In the genomic region with DNA sequence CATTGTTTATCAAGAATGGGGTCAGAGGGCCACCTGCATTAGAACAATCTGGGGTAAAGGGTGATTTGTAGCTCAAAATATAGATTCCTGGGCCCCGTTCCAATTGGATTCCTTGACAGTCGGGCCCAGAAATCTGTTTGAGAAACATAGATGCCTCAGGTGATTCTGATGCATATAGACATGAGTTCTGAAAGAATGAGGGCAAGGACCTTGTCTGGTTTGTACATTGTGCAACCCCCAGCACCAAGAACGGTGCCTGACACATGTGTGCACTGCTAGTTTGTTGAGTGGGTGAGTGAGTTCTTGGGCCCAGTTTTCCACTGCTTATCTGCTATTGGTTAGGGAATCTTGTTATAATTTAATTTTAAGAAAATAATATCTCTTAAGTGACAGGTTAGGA, we compare ENCODE assay signal across 17 cellular contexts. TPM values are rescaled to one million over a fixed set of nuclear protein-coding genes. Genes with fewer than 3 reads are reported as not detected.
DNase-seq lines count a peak whose midpoint lies in the region; ATAC-seq, FAIRE-seq and TF ChIP-seq lines count a peak whose summit lies in the region.
"Had no signal": no experiment of that assay in that cellular context is flagged by ENCODE, and none has a peak within 500 bp of the region (broad histone marks: within the 10 kb centered on the region; RNA-seq: fewer than 3 reads in every experiment).

No MANE protein-coding gene starts in this region.

- H3K79me2 ChIP-seq in HepG2 (ENCODE audit: insufficient read depth, low read length) (peaks cover 6% of the 10 kb centered on the region), osteoblast (ENCODE audit: insufficient read depth, low read length) (peaks cover 12% of the 10 kb centered on the region)

- peaks cover 34% of the 10 kb centered on the region for H3K4me1 Mint-ChIP-seq in endodermal cell
- H3K4me1 Mint-ChIP-seq in CD8-positive, alpha-beta T cell (ENCODE audit: low read depth), result no peaks in the 10 kb centered on the region
- H3K4me1 Mint-ChIP-seq in activated naive CD4-positive, alpha-beta T cell treated with anti-CD3 and anti-CD28 coated beads for 36 hours (ENCODE audit: low read depth), result no peaks in the 10 kb centered on the region
- H3K4me1 Mint-ChIP-seq: B cell had no signal

- no peaks in the 10 kb centered on the region for H3K9me3 ChIP-seq in HepG2 (ENCODE audit: low read length)
- no peaks in the 10 kb centered on the region for H3K9me3 ChIP-seq in right lobe of liver
- no peaks in the 10 kb centered on the region for H3K9me3 ChIP-seq in endodermal cell (ENCODE audit: control insufficient read depth, low read length)
- no peaks in the 10 kb centered on the region for H3K9me3 ChIP-seq in muscle layer of colon (ENCODE audit: low read length)
- H3K9me3 ChIP-seq in CD8-positive, alpha-beta T cell (ENCODE audit: low read length), result no peaks in the 10 kb centered on the region
- no peaks in the 10 kb centered on the region for H3K9me3 ChIP-seq in osteoblast (ENCODE audit: low read depth, low read length)

- TF ChIP-seq POLR2A in HepG2 (IDR thresholded peaks at IDR 0.05; ENCODE audit: insufficient read depth in 1 of 2, low read depth in 2 of 2, low read length in 2 of 2) (no peak), right lobe of liver (IDR thresholded peaks at IDR 0.05) (no peak)

- H3K4me2 ChIP-seq in HepG2 (ENCODE audit: low read depth, low read length) (no peak overlapping the region), osteoblast (ENCODE audit: insufficient read depth, low read length) (no peak overlapping the region)

- no TSS peak for BruUV-seq in HepG2 (replicated peaks; lab: Mats Ljungman, UMichigan)

- no peaks in the 10 kb centered on the region for H3K27me3 Mint-ChIP-seq in endodermal cell (ENCODE audit: insufficient read depth)
- H3K27me3 Mint-ChIP-seq in CD8-positive, alpha-beta T cell (ENCODE audit: low read depth), result no peaks in the 10 kb centered on the region
- H3K27me3 Mint-ChIP-seq in activated naive CD4-positive, alpha-beta T cell treated with anti-CD3 and anti-CD28 coated beads for 36 hours (ENCODE audit: low read depth), result no peaks in the 10 kb centered on the region
- H3K27me3 Mint-ChIP-seq: CD4-positive, alpha-beta T cell had no signal

- no peaks in the 10 kb centered on the region for H3K36me3 ChIP-seq in HepG2 (replicated peaks in 1 of 2; ENCODE audit: control insufficient read depth in 1 of 2, insufficient read depth in 2 of 2, low read length in 2 of 2)
- H3K36me3 ChIP-seq in right lobe of liver, result no peaks in the 10 kb centered on the region
- no peaks in the 10 kb centered on the region for H3K36me3 ChIP-seq in endodermal cell (ENCODE audit: control insufficient read depth, insufficient read depth, low read length)
- H3K36me3 ChIP-seq in muscle layer of colon (ENCODE audit: insufficient read depth, low read length), result no peaks in the 10 kb centered on the region
- no peaks in the 10 kb centered on the region for H3K36me3 ChIP-seq in CD8-positive, alpha-beta T cell (ENCODE audit: insufficient read depth, low read length)
- H3K36me3 ChIP-seq in osteoblast (ENCODE audit: insufficient read depth, low read length), result no peaks in the 10 kb centered on the region

- intact Hi-C loops in HepG2 (cut with micrococcal nuclease; ENCODE audit: unreplicated experiment), result no loop called here
- intact Hi-C loops in right lobe of liver (cut with DNase I), result no loop called here
- intact Hi-C loops in CD8-positive, alpha-beta T cell (cut with DNase I, micrococcal nuclease), result loop anchor here in 1 of 2 experiments (5.0 kb wide), 1 partner anchor 44 kb away; no protein-coding TSS in a partner anchor
- intact Hi-C loops in activated naive CD4-positive, alpha-beta T cell treated with anti-CD3 and anti-CD28 coated beads for 36 hours (cut with micrococcal nuclease), result no loop called here

- FAIRE-seq in HepG2 (lab: Jason Lieb, UNC), result no peak
- FAIRE-seq: GM12892, GM19239 had no signal

- TF ChIP-seq EP300 in HepG2 (IDR thresholded peaks at IDR 0.05; ENCODE audit: low read depth in 2 of 2, low read length in 2 of 2), result no peak
- no peak for TF ChIP-seq EP300 in HepG2 (CRISPR knock-in tag; IDR thresholded peaks at IDR 0.05; ENCODE audit: borderline replicate concordance)

- CTCF ChIA-PET in HepG2 (lab: Yijun Ruan, JAX; ENCODE audit: low intra/inter-chr PET ratio, low total read pairs), result no interaction called here
- CTCF ChIA-PET in CD8-positive, alpha-beta T cell (lab: Charles Lee), result interaction anchor here (0.6 to 0.9 kb wide), 2 partner anchors 9 to 154 kb away, joined by 3 read pairs; no protein-coding TSS in a partner anchor
- CTCF ChIA-PET in activated naive CD4-positive, alpha-beta T cell treated with anti-CD3 and anti-CD28 coated beads for 36 hours (lab: Charles Lee), result interaction anchor here (0.9 to 1.0 kb wide), 2 partner anchors 117 to 184 kb away, joined by 3 to 5 read pairs; no protein-coding TSS in a partner anchor

- TF ChIP-seq RAD21 in HepG2 (CRISPR knock-in tag; IDR thresholded peaks at IDR 0.05), result no peak

- in situ Hi-C loops in HepG2 (cut with HindIII; ENCODE audit: extremely low pct_ligation_motif_present, low pct_unique_long_range_greater_than_20kb), result no loop called here

- TF ChIP-seq CTCF in HepG2 (CRISPR knock-in tag; IDR thresholded peaks at IDR 0.05) (no peak), right lobe of liver (IDR thresholded peaks at IDR 0.05) (no peak), endodermal cell (conservative IDR thresholded peaks at IDR 0.05) (no peak), osteoblast (IDR thresholded peaks at IDR 0.05; ENCODE audit: extremely low read depth, low read depth, low read length) (no peak)
- no peak for TF ChIP-seq CTCF in CD8-positive, alpha-beta T cell (IDR thresholded peaks at IDR 0.05)

- POLR2A ChIA-PET in HepG2 (lab: Yijun Ruan, JAX), result no interaction called here
- POLR2A ChIA-PET in CD8-positive, alpha-beta T cell (lab: Charles Lee), result interaction anchor here (1.0 kb wide), 1 partner anchor 17 kb away, joined by 3 read pairs; the partner anchor contains the start of gene CRYBG3

- H3K27ac Mint-ChIP-seq in endodermal cell, result peak overlapping the region; percentile 28
- H3K27ac Mint-ChIP-seq in CD8-positive, alpha-beta T cell, result no peak overlapping the region
- no peak overlapping the region for H3K27ac Mint-ChIP-seq in activated naive CD4-positive, alpha-beta T cell treated with anti-CD3 and anti-CD28 coated beads for 36 hours
- H3K27ac Mint-ChIP-seq: B cell; CD4-positive, alpha-beta T cell; H9 had no signal

- no peak overlapping the region for H3K27ac ChIP-seq in HepG2 (ENCODE audit: extremely low read length, insufficient read depth, low read length)
- no peak overlapping the region for H3K27ac ChIP-seq in right lobe of liver
- no peak overlapping the region for H3K27ac ChIP-seq in endodermal cell (ENCODE audit: low read depth, low read length)
- peak overlapping the region; percentile 16 for H3K27ac ChIP-seq in muscle layer of colon (ENCODE audit: low read depth, low read length)
- no peak overlapping the region for H3K27ac ChIP-seq in CD8-positive, alpha-beta T cell (ENCODE audit: low read depth, low read length)
- H3K27ac ChIP-seq in osteoblast (ENCODE audit: low read depth, low read length), result no peak overlapping the region

- H4K20me1 ChIP-seq in HepG2 (ENCODE audit: insufficient read depth, low read length) (no peaks in the 10 kb centered on the region), osteoblast (ENCODE audit: insufficient read depth, low read length) (peaks cover 26% of the 10 kb centered on the region)

- peaks cover 8% of the 10 kb centered on the region for H3K4me1 ChIP-seq in HepG2 (ENCODE audit: insufficient read depth, low read length)
- peaks cover 0 to 4% (median 0%) of the 10 kb centered on the region in 4 donors for H3K4me1 ChIP-seq in right lobe of liver
- H3K4me1 ChIP-seq in endodermal cell (ENCODE audit: control insufficient read depth, insufficient read depth, low read length), result peaks cover 10% of the 10 kb centered on the region
- H3K4me1 ChIP-seq in muscle layer of colon (ENCODE audit: insufficient read depth, low read length), result peaks cover 76% of the 10 kb centered on the region
- H3K4me1 ChIP-seq in CD8-positive, alpha-beta T cell (ENCODE audit: insufficient read depth, low read length), result no peaks in the 10 kb centered on the region
- H3K4me1 ChIP-seq in osteoblast (ENCODE audit: insufficient read depth, low read length), result peaks cover 9% of the 10 kb centered on the region

- H3K4me3 ChIP-seq in HepG2 (replicated peaks in 1 of 3; ENCODE audit: insufficient read depth in 1 of 3, low read depth in 2 of 3, low read length in 3 of 3) (no peak overlapping the region), right lobe of liver (no peak overlapping the region), endodermal cell (ENCODE audit: low read length) (no peak overlapping the region), muscle layer of colon (ENCODE audit: low read depth in 1 of 2, low read length in 2 of 2) (no peak overlapping the region), osteoblast (ENCODE audit: insufficient read depth, low read length) (no peak overlapping the region)
- H3K4me3 ChIP-seq in CD8-positive, alpha-beta T cell (ENCODE audit: low read depth, low read length), result no peak overlapping the region

- H3K36me3 Mint-ChIP-seq in endodermal cell (ENCODE audit: low read depth), result no peaks in the 10 kb centered on the region
- no peaks in the 10 kb centered on the region for H3K36me3 Mint-ChIP-seq in CD8-positive, alpha-beta T cell
- H3K36me3 Mint-ChIP-seq in activated naive CD4-positive, alpha-beta T cell treated with anti-CD3 and anti-CD28 coated beads for 36 hours (ENCODE audit: low read depth), result no peaks in the 10 kb centered on the region

- H2AFZ ChIP-seq in HepG2 (ENCODE audit: low read length), result no peak overlapping the region
- H2AFZ ChIP-seq in osteoblast (ENCODE audit: low read length), result no peak overlapping the region

- no peak for ATAC-seq in HepG2
- no peak for ATAC-seq in right lobe of liver
- no peak for ATAC-seq in CD8-positive, alpha-beta T cell

- H3K27me3 ChIP-seq in HepG2 (ENCODE audit: control insufficient read depth in 1 of 2, insufficient read depth in 2 of 2, low read length in 2 of 2), result no peaks in the 10 kb centered on the region
- H3K27me3 ChIP-seq in right lobe of liver, result no peaks in the 10 kb centered on the region
- H3K27me3 ChIP-seq in endodermal cell (ENCODE audit: control insufficient read depth, insufficient read depth, low read length, poor library complexity, severe bottlenecking), result no peaks in the 10 kb centered on the region
- no peaks in the 10 kb centered on the region for H3K27me3 ChIP-seq in muscle layer of colon (ENCODE audit: control insufficient read depth in 1 of 2, insufficient read depth in 2 of 2, low read length in 2 of 2)
- no peaks in the 10 kb centered on the region for H3K27me3 ChIP-seq in CD8-positive, alpha-beta T cell (ENCODE audit: insufficient read depth, low read length)
- no peaks in the 10 kb centered on the region for H3K27me3 ChIP-seq in osteoblast (ENCODE audit: insufficient read depth, low read length)

- WGBS in HepG2 (ENCODE audit: low lambda C conversion rate), result 89% methylated on average over 3 of the region's 3 CpGs
- WGBS in right lobe of liver (ENCODE audit: insufficient coverage, low coverage, low lambda C conversion rate, missing lambda C conversion rate), result 75% methylated on average over 2 of the region's 3 CpGs
- WGBS in endodermal cell (ENCODE audit: insufficient coverage in 1 of 2, insufficient read length in 1 of 2), 2 experiments, result 96 to 100% methylated on average over 1 to 3 of the region's 3 CpGs

- no peak overlapping the region for H3K9ac ChIP-seq in HepG2 (ENCODE audit: insufficient read depth, low read depth, low read length)
- no peak overlapping the region for H3K9ac ChIP-seq in endodermal cell (ENCODE audit: extremely low read depth, low read length, poor library complexity, severe bottlenecking)
- no peak overlapping the region for H3K9ac ChIP-seq in muscle layer of colon (ENCODE audit: low read length)

- no peaks in the 10 kb centered on the region for H3K9me3 Mint-ChIP-seq in endodermal cell
- H3K9me3 Mint-ChIP-seq in CD8-positive, alpha-beta T cell, result no peaks in the 10 kb centered on the region
- no peaks in the 10 kb centered on the region for H3K9me3 Mint-ChIP-seq in activated naive CD4-positive, alpha-beta T cell treated with anti-CD3 and anti-CD28 coated beads for 36 hours
- H3K9me3 Mint-ChIP-seq: CD4-positive, alpha-beta T cell; H9 had no signal

- no peak overlapping the region for H3K4me3 Mint-ChIP-seq in endodermal cell
- H3K4me3 Mint-ChIP-seq in CD8-positive, alpha-beta T cell, result no peak overlapping the region
- H3K4me3 Mint-ChIP-seq in activated naive CD4-positive, alpha-beta T cell treated with anti-CD3 and anti-CD28 coated beads for 36 hours, result no peak overlapping the region
- H3K4me3 Mint-ChIP-seq: B cell; CD4-positive, alpha-beta T cell; H9 had no signal

- DNase-seq in HepG2 (ENCODE audit: low spot score) (no peak), right lobe of liver (no peak), endodermal cell (no peak), osteoblast (ENCODE audit: insufficient read length, low spot score, missing footprints) (no peak)
- no peak for DNase-seq in CD8-positive, alpha-beta T cell
- DNase-seq in activated naive CD4-positive, alpha-beta T cell treated with anti-CD3 and anti-CD28 coated beads for 36 hours, result no peak
- DNase-seq: ACHN; C1 segment of cervical spinal cord; CD4-positive, alpha-beta T cell; DND-41; GDM1; GOT3; H9 had no signal

RNA-seq across cellular contexts. Expression of gene CRYBG3, which starts 16.6 kb away (rescaled TPM):
- total RNA-seq in HepG2 (2016; rRNA removed; fragmentation: Illumina TruSeq; extraction: Trizol) (10.9 and 15.9 TPM in 2 replicates), right lobe of liver (10 to 100 TPM in 1 of 6 experiments, 1 to 10 TPM in 5; 4.7 to 10.2 (median 5.0) TPM), endodermal cell (10 to 100 TPM in 1 of 2 donors, 1 to 10 TPM in 1; 9.7 to 10.8 TPM), osteoblast (18.9 and 20.3 TPM in 2 replicates)
- 5.1 and 8.7 TPM in 2 replicates for total RNA-seq in HepG2 (2016; cell fraction: cytosol; rRNA removed; fragmentation: Illumina TruSeq; extraction: Trizol; ENCODE audit: low read depth)
- 10.2 and 15.2 TPM in 2 replicates for total RNA-seq in HepG2 (2016; cell fraction: insoluble cytoplasmic fraction; rRNA removed; fragmentation: Illumina TruSeq; extraction: Trizol)
- 2.5 and 3.9 TPM in 2 replicates for total RNA-seq in HepG2 (2016; cell fraction: membrane; rRNA removed; fragmentation: Illumina TruSeq; extraction: Trizol)
- total RNA-seq in HepG2 (2016; cell fraction: nucleus; rRNA removed; fragmentation: Illumina TruSeq; extraction: Trizol), result 32.9 and 33.5 TPM in 2 replicates
- 3.7 and 3.8 TPM in 2 replicates for polyA plus RNA-seq in HepG2 (2011; rRNA removed)
- polyA plus RNA-seq in HepG2 (2011; cell fraction: cytosol; rRNA removed), result 1.3 and 1.6 TPM in 2 replicates
- 5.1 and 5.8 TPM in 2 replicates for polyA plus RNA-seq in HepG2 (2011; cell fraction: nucleus; rRNA removed)
- polyA plus RNA-seq in HepG2 (2012), result 2.8 and 2.9 TPM in 2 replicates
- 4.5 and 5.0 TPM in 2 replicates for polyA plus RNA-seq in HepG2 (2016; cell fraction: cytosol; fragmentation: Illumina TruSeq; extraction: Trizol; ENCODE audit: low read depth)
- polyA plus RNA-seq in HepG2 (2016; cell fraction: insoluble cytoplasmic fraction; fragmentation: Illumina TruSeq; extraction: Trizol; ENCODE audit: low read depth), result 4.9 and 5.9 TPM in 2 replicates
- polyA plus RNA-seq in HepG2 (2016; cell fraction: membrane; fragmentation: Illumina TruSeq; extraction: Trizol; ENCODE audit: low read depth), result 0.71 and 0.86 TPM in 2 replicates
- polyA plus RNA-seq in HepG2 (2016; cell fraction: nucleus; fragmentation: Illumina TruSeq; extraction: Trizol; ENCODE audit: insufficient read depth, low read depth), result 20.3 and 26.9 TPM in 2 replicates
- 4.3 and 5.1 TPM in 2 replicates for polyA minus RNA-seq in HepG2 (2011; rRNA and poly(A)+ RNA removed; ENCODE audit: low replicate concordance)
- polyA minus RNA-seq in HepG2 (2011; cell fraction: cytosol; rRNA and poly(A)+ RNA removed), result 6.0 and 6.6 TPM in 2 replicates
- 31.0 and 35.2 TPM in 2 replicates for polyA minus RNA-seq in HepG2 (2011; cell fraction: nucleus; rRNA and poly(A)+ RNA removed)
- polyA plus RNA-seq in endodermal cell (2013, experiment 1 of 2), result 7.0 TPM
- polyA plus RNA-seq in endodermal cell (2013, experiment 2 of 2), result 7.4 TPM
- total RNA-seq in CD8-positive, alpha-beta T cell, result 1 to 10 TPM in 1 of 2 experiments, under 1 TPM in 1; 1.00 to 1.1 TPM
- total RNA-seq in activated naive CD4-positive, alpha-beta T cell treated with anti-CD3 and anti-CD28 coated beads for 36 hours, result 1 to 10 TPM; 1.3 to 1.7 TPM
